Comparison of ENCODE assay signal across 8 cellular contexts in genomic region chr15:92809880-92810361, GRCh38.
DNase-seq lines count a peak whose midpoint lies in the region; ATAC-seq and TF ChIP-seq lines count a peak whose summit lies in the region.

No MANE protein-coding gene starts in this region.

- peak overlapping the region; percentile 93 to 99 (median 97) for H3K27ac ChIP-seq in BLaER1 treated with 17β-estradiol and CSF1 and Interleukin-3, amounts not matched to agents 10 nM and 100 nM
- H3K27ac ChIP-seq in Panc1 (ENCODE audit: low read length), result peak overlapping the region; percentile 100

- no peaks in the 10 kb centered on the region for H3K27me3 ChIP-seq in BLaER1 treated with 17β-estradiol and CSF1 and Interleukin-3, amounts not matched to agents 10 nM and 100 nM
- no peaks in the 10 kb centered on the region for H3K27me3 ChIP-seq in Panc1 (ENCODE audit: control insufficient read depth, insufficient read depth, low read length)

- peak overlapping the region; percentile 87 to 97 (median 95) for H3K9ac ChIP-seq in BLaER1 treated with 17β-estradiol and CSF1 and Interleukin-3, amounts not matched to agents 10 nM and 100 nM

- DNase-seq in GM20000 (ENCODE audit: low spot score) (peak; percentile 66), Panc1 (ENCODE audit: low read depth, low spot score) (no peak), cardiac fibroblast (ENCODE audit: low read depth in 2 of 2) (peak; percentile 60 to 65), kidney glomerular epithelial cell (lab: John Stamatoyannopoulos, UW) (peak; percentile 34), foreskin melanocyte (no peak)
- peak; percentile 47 for DNase-seq in stimulated activated CD4-positive, alpha-beta T cell treated with anti-CD3 and anti-CD28 coated beads, Interleukin-4, amount 100 ng/mL, for 24 hours

- no TSS peak for BruUV-seq in Panc1 (replicated peaks; lab: Mats Ljungman, UMichigan)

- H3K9me3 ChIP-seq in BLaER1 treated with 17β-estradiol and CSF1 and Interleukin-3, amounts not matched to agents 10 nM and 100 nM (replicated peaks in 1 of 11), result peaks cover 0 to 10% (median 0%) of the 10 kb centered on the region in 11 experiments; a peak in 2 of 22 replicates
- no peaks in the 10 kb centered on the region for H3K9me3 ChIP-seq in Panc1 (ENCODE audit: control insufficient read depth, insufficient read depth, low read depth, low read length)

- in situ Hi-C loops in Panc1 (cut with HindIII; ENCODE audit: low pct_unique_long_range_greater_than_20kb, low sequenced_read_pairs), result no loop called here

- peak overlapping the region; percentile 75 to 92 (median 85) for H3K4me2 ChIP-seq in BLaER1 treated with 17β-estradiol and CSF1 and Interleukin-3, amounts not matched to agents 10 nM and 100 nM

- no peaks in the 10 kb centered on the region for H3K36me3 ChIP-seq in BLaER1 treated with 17β-estradiol and CSF1 and Interleukin-3, amounts not matched to agents 10 nM and 100 nM
- no peaks in the 10 kb centered on the region; the same call in 1 of the 2 replicates for H3K36me3 ChIP-seq in Panc1 (ENCODE audit: control insufficient read depth, insufficient read depth, low read length)

- intact Hi-C loops in Panc1 (cut with micrococcal nuclease; ENCODE audit: unreplicated experiment), result loop anchor here (1.0 to 5.0 kb wide), 3 partner anchors 73 to 107 kb away; no protein-coding TSS in a partner anchor

- peak overlapping the region; percentile 51 to 66 (median 62) for H3K4me3 ChIP-seq in BLaER1 treated with 17β-estradiol and CSF1 and Interleukin-3, amounts not matched to agents 10 nM and 100 nM
- peak overlapping the region; percentile 44 to 66 for H3K4me3 ChIP-seq in Panc1 (ENCODE audit: low read depth in 2 of 2, low read length in 2 of 2)
- H3K4me3 ChIP-seq in cardiac fibroblast (replicated peaks in 1 of 2; ENCODE audit: low read depth in 2 of 2, low read length in 2 of 2), result peak overlapping the region; percentile 46 to 55

- H3K4me1 ChIP-seq in BLaER1 treated with 17β-estradiol and CSF1 and Interleukin-3, amounts not matched to agents 10 nM and 100 nM, result peaks cover 38 to 64% (median 51%) of the 10 kb centered on the region in 10 experiments
- H3K4me1 ChIP-seq in Panc1 (ENCODE audit: control insufficient read depth, insufficient read depth, low read length), result peaks cover 47% of the 10 kb centered on the region

- POLR2A ChIA-PET in Panc1 (lab: Charles Lee), result interaction anchor here (0.6 to 5.3 kb wide), 9 partner anchors 9 to 93 kb away, joined by 3 to 84 read pairs (median 6); partner anchors contain the start of gene CHD2

- TF ChIP-seq CTCF in GM20000 (IDR thresholded peaks at IDR 0.05; ENCODE audit: extremely low read depth, missing control alignments), result no peak
- no peak for TF ChIP-seq CTCF in Panc1 (IDR thresholded peaks at IDR 0.05)
- no peak for TF ChIP-seq CTCF in cardiac fibroblast (IDR thresholded peaks at IDR 0.05; ENCODE audit: low read depth, low read length)

- CTCF ChIA-PET in Panc1 (lab: Charles Lee), result interaction anchor here (0.6 to 1.3 kb wide), 5 partner anchors 22 to 144 kb away, joined by 3 to 10 read pairs (median 6); partner anchors contain the start of gene CHD2

- H4K20me1 ChIP-seq in BLaER1 treated with 17β-estradiol and CSF1 and Interleukin-3, amounts not matched to agents 10 nM and 100 nM, result no peaks in the 10 kb centered on the region

- ATAC-seq in Panc1, result no peak
- ATAC-seq in HG02642 (IDR thresholded peaks at IDR 0.05; ENCODE audit: poor library complexity, unreplicated experiment), result no peak

Comparison
In these comparisons a context has a peak if more than half of its experiments do, and no peak if none do; other contexts are left out.
1. DNase-seq: peak in GM20000 (single experiment), cardiac fibroblast (2 of 2), kidney glomerular epithelial cell (single experiment) and stimulated activated CD4-positive, alpha-beta T cell treated with anti-CD3 and anti-CD28 coated beads, Interleukin-4, amount 100 ng/mL, for 24 hours (single experiment); none in Panc1 (single experiment) and foreskin melanocyte (single experiment).
2. Peak in every context shown above with its lines, with median percentiles within 50 percentile points of each other: H3K4me3 ChIP-seq.